8 cellular contexts compared by ENCODE assay signal in genomic region chr1:155171836-155172731, GRCh38. TPM values are rescaled to one million over a fixed set of nuclear protein-coding genes. Genes with fewer than 3 reads are reported as not detected.
DNase-seq lines count a peak whose midpoint lies in the region; ATAC-seq, FAIRE-seq and TF ChIP-seq lines count a peak whose summit lies in the region.

No MANE protein-coding gene starts in this region.

- H3K4me3 Mint-ChIP-seq in astrocyte (ENCODE audit: unreplicated experiment) = peak overlapping the region; percentile 97

- peak; percentile 8 for ATAC-seq in HG03196 (IDR thresholded peaks at IDR 0.05; ENCODE audit: unreplicated experiment)
- ATAC-seq in right lobe of liver = no peak
- no peak for ATAC-seq in GM18505 (IDR thresholded peaks at IDR 0.05; ENCODE audit: unreplicated experiment)
- ATAC-seq in HG03108 (IDR thresholded peaks at IDR 0.05; ENCODE audit: unreplicated experiment) = no peak

- H3K27me3 ChIP-seq in astrocyte (ENCODE audit: insufficient read depth, low read length) = no peaks in the 10 kb centered on the region
- no peaks in the 10 kb centered on the region for H3K27me3 ChIP-seq in right lobe of liver
- H3K27me3 ChIP-seq in transverse colon = peaks cover 6% of the 10 kb centered on the region

- H3K36me3 ChIP-seq in ES-I3 (ENCODE audit: insufficient read depth, low read length) = no peaks in the 10 kb centered on the region
- H3K36me3 ChIP-seq in astrocyte (ENCODE audit: insufficient read depth, low read length) = peaks cover 11% of the 10 kb centered on the region
- H3K36me3 ChIP-seq in right lobe of liver = peaks cover 0 to 10% (median 5%) of the 10 kb centered on the region in 4 donors
- H3K36me3 ChIP-seq in transverse colon = no peaks in the 10 kb centered on the region

- in situ Hi-C loops in transverse colon (cut with MboI; ENCODE audit: low pct_ligation_motif_present in 1 of 4, low pct_unique_long_range_greater_than_20kb in 1 of 4, low sequenced_read_pairs in 3 of 4) = loop anchor here in 1 of 4 donors (25.0 kb wide), 1 partner anchor 260 kb away; no protein-coding TSS in a partner anchor

- H3K27ac Mint-ChIP-seq in astrocyte (ENCODE audit: unreplicated experiment) = peak overlapping the region; percentile 98

- H3K79me2 ChIP-seq in astrocyte (ENCODE audit: insufficient read depth, low read length) = peaks cover 34% of the 10 kb centered on the region

- H3K9me3 ChIP-seq in ES-I3 (ENCODE audit: control insufficient read depth, insufficient read depth, low read length) (no peaks in the 10 kb centered on the region), astrocyte (ENCODE audit: insufficient read depth, low read depth, low read length) (no peaks in the 10 kb centered on the region), right lobe of liver (no peaks in the 10 kb centered on the region), transverse colon (no peaks in the 10 kb centered on the region)

- H3K9ac ChIP-seq in ES-I3 (ENCODE audit: low read depth, low read length) = peak overlapping the region; percentile 75
- peak overlapping the region; percentile 96 for H3K9ac ChIP-seq in astrocyte (ENCODE audit: low read length)

- H3K27ac ChIP-seq in astrocyte (ENCODE audit: low read depth, low read length) (peak overlapping the region; percentile 93), right lobe of liver (peak overlapping the region; percentile 73 to 87 (median 78)), transverse colon (peak overlapping the region; percentile 92 to 95 (median 93))

- no peak for TF ChIP-seq EP300 in transverse colon (IDR thresholded peaks at IDR 0.05; ENCODE audit: low read depth)

- peaks cover 25% of the 10 kb centered on the region for H3K4me1 Mint-ChIP-seq in astrocyte (ENCODE audit: low read depth, unreplicated experiment)

- H3K4me3 ChIP-seq in astrocyte (ENCODE audit: insufficient read depth, low read depth, low read length) (peak overlapping the region; percentile 84), right lobe of liver (peak overlapping the region; percentile 73 to 94 (median 87)), transverse colon (peak overlapping the region; percentile 52 to 91 (median 76))

- H3K4me1 ChIP-seq in ES-I3 (ENCODE audit: insufficient read depth, low read length) (no peaks in the 10 kb centered on the region; the same call in 1 of the 2 replicates), astrocyte (ENCODE audit: insufficient read depth, low read length) (peaks cover 22% of the 10 kb centered on the region), right lobe of liver (peaks cover 0 to 7% (median 2%) of the 10 kb centered on the region in 4 donors), transverse colon (peaks cover 22 to 38% (median 34%) of the 10 kb centered on the region in 4 donors)

- TF ChIP-seq POLR2A in right lobe of liver (IDR thresholded peaks at IDR 0.05) (no peak), transverse colon (IDR thresholded peaks at IDR 0.05) (no peak), GM18505 (IDR thresholded peaks at IDR 0.05; ENCODE audit: borderline replicate concordance, extremely low read depth, insufficient read depth, insufficient read length) (no peak)

- peak overlapping the region; percentile 92 for H3K4me2 ChIP-seq in astrocyte (ENCODE audit: low read length)

- H2AFZ ChIP-seq in astrocyte (ENCODE audit: low read depth, low read length) = peak overlapping the region; percentile 81

- TF ChIP-seq CTCF in astrocyte (IDR thresholded peaks at IDR 0.05; ENCODE audit: insufficient read depth, low read depth, low read length) (no peak), right lobe of liver (IDR thresholded peaks at IDR 0.05) (no peak), transverse colon (IDR thresholded peaks at IDR 0.05) (no peak)

- H3K36me3 Mint-ChIP-seq in astrocyte (ENCODE audit: low read depth, unreplicated experiment) = peaks cover 17% of the 10 kb centered on the region

- intact Hi-C loops in right lobe of liver (cut with DNase I) = no loop called here
- intact Hi-C loops in transverse colon (cut with DNase I; ENCODE audit: low total_unique reads) = no loop called here

- WGBS in right lobe of liver (ENCODE audit: insufficient coverage, low coverage, low lambda C conversion rate, missing lambda C conversion rate) = 38% methylated on average over 7 of the region's 8 CpGs
- WGBS in transverse colon (ENCODE audit: low coverage in 1 of 2), 2 donors = 42 to 53% methylated on average over 4 to 8 of the region's 8 CpGs

- no peak for FAIRE-seq in astrocyte (lab: Jason Lieb, UNC)

- H3K9me3 Mint-ChIP-seq in astrocyte (ENCODE audit: unreplicated experiment) = no peaks in the 10 kb centered on the region

- H4K20me1 ChIP-seq in astrocyte (ENCODE audit: insufficient read depth, low read length) = peaks cover 12% of the 10 kb centered on the region

- H3K27me3 Mint-ChIP-seq in astrocyte (ENCODE audit: low read depth, unreplicated experiment) = no peaks in the 10 kb centered on the region

- no peak for DNase-seq in astrocyte (ENCODE audit: low read depth)
- DNase-seq in right lobe of liver = no peak
- no peak for DNase-seq in transverse colon
- no peak for DNase-seq in mucosa of gallbladder (ENCODE audit: low spot score)

RNA-seq across cellular contexts. Expression of gene KRTCAP2, which starts 1.0 kb away (rescaled TPM):
- total RNA-seq in astrocyte (161 TPM in 2 replicates), right lobe of liver (100 to 1,000 TPM in 3 of 6 experiments, 10 to 100 TPM in 3; 85.5 to 145 (median 99.9) TPM), transverse colon (100 to 1,000 TPM; 106 to 240 (median 131) TPM), mucosa of gallbladder (158 TPM)

RNA-seq across cellular contexts. Expression of gene TRIM46, which starts 1.6 kb away (rescaled TPM):
- total RNA-seq in astrocyte (13.2 and 13.6 TPM in 2 replicates), right lobe of liver (under 1 TPM in 2 of 6 experiments, not detected in 4; 0.09 to 0.15 TPM), transverse colon (under 1 TPM in 2 of 4 donors, not detected in 2; 0.41 to 0.48 TPM), mucosa of gallbladder (0.83 TPM)

RNA-seq across cellular contexts. Expression of gene DPM3, which starts 31.8 kb away (rescaled TPM):
- total RNA-seq in astrocyte (31.0 and 36.2 TPM in 2 replicates), right lobe of liver (100 to 1,000 TPM in 1 of 6 experiments, 10 to 100 TPM in 5; 50.4 to 106 (median 60.4) TPM), transverse colon (100 to 1,000 TPM in 1 of 4 donors, 10 to 100 TPM in 2, 1 to 10 TPM in 1; 7.2 to 130 (median 62.6) TPM), mucosa of gallbladder (130 TPM)

RNA-seq across cellular contexts. Expression of gene THBS3, which starts 35.6 kb away (rescaled TPM):
- total RNA-seq in astrocyte (153 and 162 TPM in 2 replicates), right lobe of liver (10 to 100 TPM in 3 of 6 experiments, 1 to 10 TPM in 3; 4.0 to 14.4 (median 10.5) TPM), transverse colon (10 to 100 TPM; 19.2 to 37.8 (median 27.0) TPM), mucosa of gallbladder (43.1 TPM)

RNA-seq across cellular contexts. Expression of gene MTX1, which starts 36.4 kb away (rescaled TPM):
- total RNA-seq in astrocyte (39.8 and 41.8 TPM in 2 replicates), right lobe of liver (10 to 100 TPM; 20.0 to 50.7 (median 23.9) TPM), transverse colon (10 to 100 TPM; 24.3 to 64.0 (median 46.0) TPM), mucosa of gallbladder (31.3 TPM)
